Comparison of ENCODE assay signal across 9 cellular contexts in genomic region chr22:49657275-49657973, GRCh38.
DNase-seq lines count a peak whose midpoint lies in the region; ATAC-seq and TF ChIP-seq lines count a peak whose summit lies in the region.
"Had no signal": no experiment of that assay in that cellular context is flagged by ENCODE, and none has a peak within 500 bp of the region (broad histone marks: within the 10 kb centered on the region; RNA-seq: fewer than 3 reads in every experiment).

No MANE protein-coding gene starts in this region.

- no peaks in the 10 kb centered on the region for H3K27me3 Mint-ChIP-seq in activated CD4-positive, alpha-beta T cell treated with anti-CD3 and anti-CD28 coated beads, Interleukin-2, amount 10 ng/mL, durations not matched to agents 7 days and 5 days
- H3K27me3 Mint-ChIP-seq in mesothelial cell of epicardium (ENCODE audit: low read depth), result peaks cover 40% of the 10 kb centered on the region

- no peak for TF ChIP-seq CTCF in mesothelial cell of epicardium (IDR thresholded peaks at IDR 0.05; ENCODE audit: unreplicated experiment)

- DNase-seq in Jurkat, Clone E6-1 (ENCODE audit: low read depth, low spot score), result peak; percentile 62
- DNase-seq in activated CD4-positive, alpha-beta T cell treated with anti-CD3 and anti-CD28 coated beads, Interleukin-2, amount 10 ng/mL, durations not matched to agents 7 days and 5 days, result peak; percentile 83
- peak; percentile 58 to 80 for DNase-seq in stimulated activated CD4-positive, alpha-beta T cell treated with anti-CD3 and anti-CD28 coated beads, Interleukin-15, amount 100 ng/mL, for 48 hours (ENCODE audit: low read depth in 2 of 2)
- no peak for DNase-seq in NCI-H1417 (lab: John Stamatoyannopoulos, UW)
- DNase-seq in mesothelial cell of epicardium (ENCODE audit: low spot score in 2 of 2, unreplicated experiment in 2 of 2), result no peak
- DNase-seq: IMR-90 had no signal

- ATAC-seq in esophagus mucosa (peak; percentile 62), GM18520 (IDR thresholded peaks at IDR 0.05; ENCODE audit: unreplicated experiment) (no peak)

- peaks cover 16% of the 10 kb centered on the region for H3K36me3 Mint-ChIP-seq in activated CD4-positive, alpha-beta T cell treated with anti-CD3 and anti-CD28 coated beads, Interleukin-2, amount 10 ng/mL, durations not matched to agents 7 days and 5 days (ENCODE audit: low read depth)
- H3K36me3 Mint-ChIP-seq in mesothelial cell of epicardium, result no peaks in the 10 kb centered on the region

- H3K27ac Mint-ChIP-seq in activated CD4-positive, alpha-beta T cell treated with anti-CD3 and anti-CD28 coated beads, Interleukin-2, amount 10 ng/mL, durations not matched to agents 7 days and 5 days, result peak overlapping the region; percentile 91
- H3K27ac Mint-ChIP-seq in mesothelial cell of epicardium, result no peak overlapping the region

- CTCF ChIA-PET in activated CD4-positive, alpha-beta T cell treated with anti-CD3 and anti-CD28 coated beads, Interleukin-2, amount 10 ng/mL, durations not matched to agents 7 days and 5 days (lab: Charles Lee), result interaction anchor here (0.6 to 1.6 kb wide), 2 partner anchors 10 to 12 kb away, joined by 3 to 5 read pairs; no protein-coding TSS in a partner anchor

- H3K9me3 Mint-ChIP-seq in activated CD4-positive, alpha-beta T cell treated with anti-CD3 and anti-CD28 coated beads, Interleukin-2, amount 10 ng/mL, durations not matched to agents 7 days and 5 days, result no peaks in the 10 kb centered on the region
- no peaks in the 10 kb centered on the region for H3K9me3 Mint-ChIP-seq in mesothelial cell of epicardium

- TF ChIP-seq POLR2A in GM18526 (IDR thresholded peaks at IDR 0.05; ENCODE audit: extremely low read depth, insufficient read length), result peak; percentile 65

- POLR2A ChIA-PET in activated CD4-positive, alpha-beta T cell treated with anti-CD3 and anti-CD28 coated beads, Interleukin-2, amount 10 ng/mL, durations not matched to agents 7 days and 5 days (lab: Charles Lee), result no interaction called here

- peaks cover 24% of the 10 kb centered on the region for H3K4me1 Mint-ChIP-seq in activated CD4-positive, alpha-beta T cell treated with anti-CD3 and anti-CD28 coated beads, Interleukin-2, amount 10 ng/mL, durations not matched to agents 7 days and 5 days
- H3K4me1 Mint-ChIP-seq in mesothelial cell of epicardium, result peaks cover 4% of the 10 kb centered on the region

- peak overlapping the region; percentile 88 for H3K4me3 Mint-ChIP-seq in activated CD4-positive, alpha-beta T cell treated with anti-CD3 and anti-CD28 coated beads, Interleukin-2, amount 10 ng/mL, durations not matched to agents 7 days and 5 days
- H3K4me3 Mint-ChIP-seq in mesothelial cell of epicardium, result no peak overlapping the region

- H3K4me3 ChIP-seq in Jurkat, Clone E6-1 (ENCODE audit: low read length), result peak overlapping the region; percentile 67

Comparison
In these comparisons a context has a peak if more than half of its experiments do, and no peak if none do; other contexts are left out.
1. DNase-seq: peak in Jurkat, Clone E6-1 (single experiment), activated CD4-positive, alpha-beta T cell treated with anti-CD3 and anti-CD28 coated beads, Interleukin-2, amount 10 ng/mL, durations not matched to agents 7 days and 5 days (single experiment) and stimulated activated CD4-positive, alpha-beta T cell treated with anti-CD3 and anti-CD28 coated beads, Interleukin-15, amount 100 ng/mL, for 48 hours (2 of 2); none in NCI-H1417 (0 of 3) and mesothelial cell of epicardium (0 of 2).